ENCODE assay signal across 19 cellular contexts in the genomic region with DNA sequence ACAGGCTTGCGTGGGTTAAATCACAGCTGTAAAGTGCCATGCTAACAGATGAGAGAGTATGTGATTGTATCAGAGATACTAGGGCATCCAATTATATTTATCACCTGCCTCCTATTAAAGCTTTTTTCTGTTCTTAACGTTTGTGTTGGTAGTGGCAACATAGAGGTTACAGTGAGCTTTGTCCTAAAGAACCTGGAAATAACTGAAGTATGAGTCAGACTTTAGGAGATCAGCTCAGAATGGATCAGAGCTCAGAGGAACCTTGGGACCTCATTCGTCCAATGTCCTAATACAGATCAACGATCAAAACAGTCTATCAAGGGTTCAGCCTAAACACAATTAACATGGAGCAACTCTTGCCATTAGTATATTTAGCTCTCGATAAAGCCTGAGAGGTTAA.
"Had no signal": no experiment of that assay in that cellular context is flagged by ENCODE, and none has a peak within 500 bp of the region (broad histone marks: within the 10 kb centered on the region; RNA-seq: fewer than 3 reads in every experiment).

No MANE protein-coding gene starts in this region.

- H3K4me3 ChIP-seq: body of pancreas, cardiac muscle cell, heart right ventricle, lower lobe of right lung, right atrium auricular region, tibial nerve had no signal

- FAIRE-seq: TTC549 had no signal

- DNase-seq: activated CD4-positive, alpha-beta T cell treated with anti-CD3 and anti-CD28 coated beads for 1 hour; activated CD4-positive, alpha-beta T cell treated with anti-CD3 and anti-CD28 coated beads, Interleukin-2, amount 50 U/mL, for 1 hour; activated CD8-positive, alpha-beta T cell treated with anti-CD3 and anti-CD28 coated beads, Interleukin-2, amount 10 ng/mL, durations not matched to agents 7 days and 5 days; activated gamma-delta T cell; activated naive CD4-positive, alpha-beta T cell treated with anti-CD3 and anti-CD28 coated beads, Interleukin-2, amount 50 U/mL, for 16 hours; activated naive CD8-positive, alpha-beta T cell treated with anti-CD3 and anti-CD28 coated beads, Interleukin-2, amount 50 U/mL, for 24 hours; body of pancreas; cortex of kidney; erythroblast; heart right ventricle; islet precursor cell; left colon; lower lobe of right lung; stimulated activated CD4-positive, alpha-beta T cell treated with anti-CD3 and anti-CD28 coated beads, Interleukin-12 subunit alpha, Interleukin-12 subunit beta, amount 100 ng/mL, for 4 hours had no signal

- ATAC-seq: activated CD8-positive, alpha-beta T cell treated with anti-CD3 and anti-CD28 coated beads, Interleukin-2, amount 10 ng/mL, durations not matched to agents 7 days and 5 days; activated naive CD8-positive, alpha-beta T cell treated with anti-CD3 and anti-CD28 coated beads, Interleukin-2, amount 50 U/mL, for 24 hours; body of pancreas; heart right ventricle; left colon; lower lobe of right lung; natural killer cell treated with Interleukin-12 subunit alpha and Interleukin-12 subunit beta and Interleukin-15 and Interleukin-18, amount 100 ng/mL, for 72 hours had no signal
